ENCODE assay signal across 18 cellular contexts in genomic region chr7:137296551-137296950, GRCh38. TPM values are rescaled to one million over a fixed set of nuclear protein-coding genes. Genes with fewer than 3 reads are reported as not detected.
"Had no signal": no experiment of that assay in that cellular context is flagged by ENCODE, and none has a peak within 500 bp of the region (broad histone marks: within the 10 kb centered on the region; RNA-seq: fewer than 3 reads in every experiment).

No MANE protein-coding gene starts in this region.

- H3K9me3 ChIP-seq: left lung, psoas muscle, thyroid gland had no signal

- DNase-seq: activated B cell treated with CpG ODN at 0.5 μM for 24 hours; activated CD4-positive, alpha-beta T cell treated with anti-CD3 and anti-CD28 coated beads, Interleukin-2, amount 10 ng/mL, durations not matched to agents 7 days and 5 days; activated CD8-positive, alpha-beta memory T cell treated with anti-CD3 and anti-CD28 coated beads, Interleukin-2, amount 50 U/mL, for 48 hours; activated gamma-delta T cell treated with Interleukin-2 at 50 U/mL for 16 hours; activated T-cell treated with anti-CD3 and anti-CD28 coated beads, Interleukin-2, amount 50 U/mL, for 72 hours; dermis blood vessel endothelial cell; islet precursor cell; left lung; mammary epithelial cell; nephron progenitor cell; psoas muscle; spleen; stimulated activated naive CD8-positive, alpha-beta T cell treated with anti-CD3 and anti-CD28 coated beads, Interleukin-15, amount 100 ng/mL, for 72 hours; thyroid gland had no signal

- H3K27me3 Mint-ChIP-seq: activated B cell treated with CpG ODN at 0.5 μM for 24 hours; activated CD4-positive, alpha-beta T cell treated with anti-CD3 and anti-CD28 coated beads, Interleukin-2, amount 10 ng/mL, durations not matched to agents 7 days and 5 days; activated naive CD8-positive, alpha-beta T cell; stimulated activated naive CD8-positive, alpha-beta T cell treated with anti-CD3 and anti-CD28 coated beads, Interleukin-15, amount 100 ng/mL, for 72 hours had no signal

- H3K9me3 Mint-ChIP-seq: activated CD4-positive, alpha-beta T cell treated with anti-CD3 and anti-CD28 coated beads, Interleukin-2, amount 10 ng/mL, durations not matched to agents 7 days and 5 days; nephron progenitor cell had no signal

- H3K4me1 Mint-ChIP-seq: activated B cell treated with CpG ODN at 0.5 μM for 24 hours; activated CD4-positive, alpha-beta T cell treated with anti-CD3 and anti-CD28 coated beads, Interleukin-2, amount 10 ng/mL, durations not matched to agents 7 days and 5 days; stimulated activated naive CD8-positive, alpha-beta T cell treated with anti-CD3 and anti-CD28 coated beads, Interleukin-15, amount 100 ng/mL, for 72 hours had no signal

- ATAC-seq: activated T-cell treated with anti-CD3 and anti-CD28 coated beads, Interleukin-2, amount 50 U/mL, for 72 hours; left lung; psoas muscle; sciatic nerve; stimulated activated naive CD8-positive, alpha-beta T cell treated with anti-CD3 and anti-CD28 coated beads, Interleukin-15, amount 100 ng/mL, for 72 hours had no signal

- H3K4me3 Mint-ChIP-seq: activated B cell treated with CpG ODN at 0.5 μM for 24 hours; activated CD4-positive, alpha-beta T cell treated with anti-CD3 and anti-CD28 coated beads, Interleukin-2, amount 10 ng/mL, durations not matched to agents 7 days and 5 days; activated naive CD8-positive, alpha-beta T cell; activated T-cell treated with anti-CD3 and anti-CD28 coated beads, Interleukin-2, amount 50 U/mL, for 72 hours; nephron progenitor cell; stimulated activated naive CD8-positive, alpha-beta T cell treated with anti-CD3 and anti-CD28 coated beads, Interleukin-15, amount 100 ng/mL, for 72 hours; T-helper 2 cell treated with Interferon-gamma antibody and Interleukin-4, amounts not matched to agents 5 μg/mL and 100 μg/mL, for 36 hours had no signal

- H3K27ac ChIP-seq: hepatocyte, left lung, psoas muscle, spleen, thyroid gland had no signal

- H3K4me3 ChIP-seq: hepatocyte, left lung, psoas muscle, spleen, thyroid gland had no signal

- H3K36me3 ChIP-seq: left lung, spleen, thyroid gland had no signal

- H3K27me3 ChIP-seq: hepatocyte, left lung, spleen, thyroid gland had no signal

- H3K36me3 Mint-ChIP-seq: activated naive CD8-positive, alpha-beta T cell had no signal

- H3K27ac Mint-ChIP-seq: activated B cell treated with CpG ODN at 0.5 μM for 24 hours; activated CD4-positive, alpha-beta T cell treated with anti-CD3 and anti-CD28 coated beads, Interleukin-2, amount 10 ng/mL, durations not matched to agents 7 days and 5 days; activated naive CD8-positive, alpha-beta T cell; activated T-cell treated with anti-CD3 and anti-CD28 coated beads, Interleukin-2, amount 50 U/mL, for 72 hours; nephron progenitor cell; stimulated activated naive CD8-positive, alpha-beta T cell treated with anti-CD3 and anti-CD28 coated beads, Interleukin-15, amount 100 ng/mL, for 72 hours; T-helper 2 cell treated with Interferon-gamma antibody and Interleukin-4, amounts not matched to agents 5 μg/mL and 100 μg/mL, for 36 hours had no signal

- H3K4me1 ChIP-seq: left lung, psoas muscle, spleen, thyroid gland had no signal

RNA-seq across cellular contexts. Expression of gene PTN, which starts 47.0 kb away (rescaled TPM):
- total RNA-seq: activated B cell treated with CpG ODN at 0.5 μM for 24 hours; activated CD4-positive, alpha-beta T cell treated with anti-CD3 and anti-CD28 coated beads, Interleukin-2, amount 10 ng/mL, durations not matched to agents 7 days and 5 days; activated T-cell treated with anti-CD3 and anti-CD28 coated beads, Interleukin-2, amount 50 U/mL, for 72 hours had no signal
